Comparison of ENCODE assay signal across 8 cellular contexts in the genomic region with DNA sequence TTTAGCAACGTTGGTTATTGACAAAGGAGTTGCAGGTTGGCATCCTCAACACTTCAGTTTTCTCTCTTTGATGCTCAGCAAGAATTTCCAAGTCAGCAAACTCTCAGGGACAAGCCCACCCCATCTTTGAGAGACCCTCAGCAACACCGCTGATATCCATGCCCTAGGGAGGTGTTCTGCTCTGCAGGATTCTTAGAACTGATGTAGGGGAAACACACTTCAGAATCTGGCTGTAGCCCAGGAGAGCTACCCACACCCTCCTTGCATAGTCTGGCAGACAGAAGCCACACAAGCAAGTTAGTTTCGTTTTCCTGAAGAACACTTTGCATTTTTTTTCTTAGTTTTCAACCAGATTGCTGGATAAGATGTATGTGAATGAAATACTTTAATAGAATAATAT. TPM values are rescaled to one million over a fixed set of nuclear protein-coding genes. Genes with fewer than 3 reads are reported as not detected.
A peak's percentile ranks its signal among the peaks of the same experiment; 100 is the strongest.
DNase-seq lines count a peak whose midpoint lies in the region; ATAC-seq and TF ChIP-seq lines count a peak whose summit lies in the region.

No MANE protein-coding gene starts in this region.

- no peaks in the 10 kb centered on the region for H3K9me3 Mint-ChIP-seq in activated naive CD4-positive, alpha-beta T cell treated with anti-CD3 and anti-CD28 coated beads, Interleukin-2, amount 10 ng/mL, durations not matched to agents 7 days and 5 days

- H3K79me2 ChIP-seq in OCI-LY1 (ENCODE audit: insufficient read depth, low read length): no peaks in the 10 kb centered on the region

- H3F3A ChIP-seq in OCI-LY1 (ENCODE audit: insufficient read depth, low read length): no peaks in the 10 kb centered on the region

- peaks cover 34% of the 10 kb centered on the region for H3K36me3 Mint-ChIP-seq in activated naive CD4-positive, alpha-beta T cell treated with anti-CD3 and anti-CD28 coated beads, Interleukin-2, amount 10 ng/mL, durations not matched to agents 7 days and 5 days

- no peaks in the 10 kb centered on the region for H4K20me1 ChIP-seq in OCI-LY1 (ENCODE audit: insufficient read depth, low read length)

- H3K27ac ChIP-seq in OCI-LY1 (ENCODE audit: low read depth, low read length, poor library complexity, severe bottlenecking): peak overlapping the region; percentile 16
- H3K27ac ChIP-seq in right cardiac atrium (ENCODE audit: low read length): peak overlapping the region; percentile 27

- peak overlapping the region; percentile 92 for H3K27ac Mint-ChIP-seq in activated naive CD4-positive, alpha-beta T cell treated with anti-CD3 and anti-CD28 coated beads, Interleukin-2, amount 10 ng/mL, durations not matched to agents 7 days and 5 days

- H3K27me3 ChIP-seq in OCI-LY1 (ENCODE audit: insufficient read depth, low read length) (no peaks in the 10 kb centered on the region), right cardiac atrium (ENCODE audit: control insufficient read depth, insufficient read depth) (no peaks in the 10 kb centered on the region)

- H3K9me2 ChIP-seq in OCI-LY1 (ENCODE audit: low read depth, low read length): no peaks in the 10 kb centered on the region

- no peaks in the 10 kb centered on the region for H3K36me3 ChIP-seq in OCI-LY1 (ENCODE audit: insufficient read depth, low read length)

- H3K4me3 Mint-ChIP-seq in activated naive CD4-positive, alpha-beta T cell treated with anti-CD3 and anti-CD28 coated beads, Interleukin-2, amount 10 ng/mL, durations not matched to agents 7 days and 5 days: peak overlapping the region; percentile 95

- H3K4me3 ChIP-seq in OCI-LY1 (ENCODE audit: low read depth, low read length, poor library complexity, severe bottlenecking) (peak overlapping the region; percentile 55), right cardiac atrium (ENCODE audit: low read length) (peak overlapping the region; percentile 92)

- peak overlapping the region; percentile 77 for H3K4me2 ChIP-seq in OCI-LY1 (ENCODE audit: low read length)

- 8% methylated on average over 3 of the region's 3 CpGs for WGBS in right cardiac atrium

- DNase-seq in NCI-H748 (lab: John Stamatoyannopoulos, UW; ENCODE audit: unreplicated experiment) (peak; percentile 30), NCI-H748 treated with DMSO at 0.1 percent for 48 hours (lab: John Stamatoyannopoulos, UW) (no peak), right cardiac atrium (peak; percentile 31 to 52 (median 31)), HuH-7 (ENCODE audit: low spot score) (no peak)
- peak; percentile 58 for DNase-seq in activated naive CD4-positive, alpha-beta T cell treated with anti-CD3 and anti-CD28 coated beads, Interleukin-2, amount 10 ng/mL, durations not matched to agents 7 days and 5 days
- DNase-seq in stimulated activated CD4-positive, alpha-beta T cell treated with anti-CD3 and anti-CD28 coated beads, Interleukin-2, amount 100 ng/mL, for 4 hours (ENCODE audit: low read depth): peak; percentile 22

- H3K4me1 ChIP-seq in OCI-LY1 (ENCODE audit: insufficient read depth, low read length, severe bottlenecking) (peaks cover 35% of the 10 kb centered on the region), right cardiac atrium (ENCODE audit: control insufficient read depth, insufficient read depth, low read length) (peaks cover 5% of the 10 kb centered on the region)

- peak overlapping the region; percentile 55 for H3K9ac ChIP-seq in OCI-LY1 (ENCODE audit: low read length)

- ATAC-seq in HG02885 (IDR thresholded peaks at IDR 0.05; ENCODE audit: poor library complexity, unreplicated experiment) (peak; percentile 82), right cardiac atrium (peak; percentile 86 to 96)

- intact Hi-C loops in right cardiac atrium (cut with DNase I): no loop called here

- CTCF ChIA-PET in activated naive CD4-positive, alpha-beta T cell treated with anti-CD3 and anti-CD28 coated beads, Interleukin-2, amount 10 ng/mL, durations not matched to agents 7 days and 5 days (lab: Charles Lee): interaction anchor here (0.9 to 1.0 kb wide), 3 partner anchors 10 to 81 kb away, joined by 3 read pairs; no protein-coding TSS in a partner anchor

- H3K27me3 Mint-ChIP-seq in activated naive CD4-positive, alpha-beta T cell treated with anti-CD3 and anti-CD28 coated beads, Interleukin-2, amount 10 ng/mL, durations not matched to agents 7 days and 5 days: no peaks in the 10 kb centered on the region

- H2AFZ ChIP-seq in OCI-LY1 (ENCODE audit: low read length): peak overlapping the region; percentile 62; the same call in 1 of the 2 replicates

- peaks cover 37% of the 10 kb centered on the region for H3K4me1 Mint-ChIP-seq in activated naive CD4-positive, alpha-beta T cell treated with anti-CD3 and anti-CD28 coated beads, Interleukin-2, amount 10 ng/mL, durations not matched to agents 7 days and 5 days

- H3K9me3 ChIP-seq in OCI-LY1 (ENCODE audit: low read length) (no peaks in the 10 kb centered on the region), right cardiac atrium (ENCODE audit: control insufficient read depth, low read length) (no peaks in the 10 kb centered on the region)

- TF ChIP-seq CTCF in OCI-LY1 (IDR thresholded peaks at IDR 0.05; ENCODE audit: low read length): no peak

RNA-seq across cellular contexts. Expression of gene SAMD9L, which starts 0.8 kb away (rescaled TPM):
- 1 to 10 TPM; 4.3 to 7.4 (median 6.6) TPM for total RNA-seq in right cardiac atrium
- polyA plus RNA-seq in right cardiac atrium: 2.8 TPM

RNA-seq across cellular contexts. Expression of gene SAMD9, which starts 29.6 kb away (rescaled TPM):
- 1 to 10 TPM; 3.3 to 5.7 (median 4.1) TPM for total RNA-seq in right cardiac atrium
- 1.6 TPM for polyA plus RNA-seq in right cardiac atrium

Comparison
In these comparisons a context has a peak if more than half of its experiments do, and no peak if none do; other contexts are left out.
1. DNase-seq: peak in NCI-H748 (single experiment), activated naive CD4-positive, alpha-beta T cell treated with anti-CD3 and anti-CD28 coated beads, Interleukin-2, amount 10 ng/mL, durations not matched to agents 7 days and 5 days (single experiment), right cardiac atrium (3 of 3) and stimulated activated CD4-positive, alpha-beta T cell treated with anti-CD3 and anti-CD28 coated beads, Interleukin-2, amount 100 ng/mL, for 4 hours (single experiment); none in NCI-H748 treated with DMSO at 0.1 percent for 48 hours (single experiment) and HuH-7 (single experiment).